15 cellular contexts compared by ENCODE assay signal in genomic region chr16:81327483-81328196, GRCh38. TPM values are rescaled to one million over a fixed set of nuclear protein-coding genes. Genes with fewer than 3 reads are reported as not detected.
DNase-seq lines count a peak whose midpoint lies in the region; ATAC-seq and TF ChIP-seq lines count a peak whose summit lies in the region.
"Had no signal": no experiment of that assay in that cellular context is flagged by ENCODE, and none has a peak within 500 bp of the region (broad histone marks: within the 10 kb centered on the region; RNA-seq: fewer than 3 reads in every experiment).

No MANE protein-coding gene starts in this region.

- H3K27ac Mint-ChIP-seq in stimulated activated effector memory CD8-positive, alpha-beta T cell treated with anti-CD3 and anti-CD28 coated beads, Interleukin-12 subunit alpha, Interleukin-12 subunit beta, amount 100 ng/mL, for 72 hours = no peak overlapping the region

- WGBS in suprapubic skin = 48% methylated on average over 8 of the region's 8 CpGs

- no peak for TF ChIP-seq POLR2A in suprapubic skin (IDR thresholded peaks at IDR 0.05)

- ATAC-seq in RWPE2 (ENCODE audit: low read depth) (peak; percentile 86), left lung (peak; percentile 71), HG03039 (IDR thresholded peaks at IDR 0.05; ENCODE audit: unreplicated experiment) (no peak)
- no peak for ATAC-seq in stimulated activated effector memory CD8-positive, alpha-beta T cell treated with anti-CD3 and anti-CD28 coated beads, Interleukin-12 subunit alpha, Interleukin-12 subunit beta, amount 100 ng/mL, for 72 hours

- no peak for TF ChIP-seq EP300 in suprapubic skin (IDR thresholded peaks at IDR 0.05)

- peaks cover 4% of the 10 kb centered on the region for H3K36me3 Mint-ChIP-seq in stimulated activated effector memory CD8-positive, alpha-beta T cell treated with anti-CD3 and anti-CD28 coated beads, Interleukin-12 subunit alpha, Interleukin-12 subunit beta, amount 100 ng/mL, for 72 hours

- H3K9me3 ChIP-seq in RWPE2 (ENCODE audit: severe bottlenecking) (no peaks in the 10 kb centered on the region), left lung (no peaks in the 10 kb centered on the region), suprapubic skin (no peaks in the 10 kb centered on the region), ascending aorta (no peaks in the 10 kb centered on the region)
- H3K9me3 ChIP-seq: HAP-1 had no signal

- H3K9me3 Mint-ChIP-seq in stimulated activated effector memory CD8-positive, alpha-beta T cell treated with anti-CD3 and anti-CD28 coated beads, Interleukin-12 subunit alpha, Interleukin-12 subunit beta, amount 100 ng/mL, for 72 hours = no peaks in the 10 kb centered on the region

- no peak for TF ChIP-seq CTCF in RWPE2 (IDR thresholded peaks at IDR 0.05; ENCODE audit: poor library complexity, severe bottlenecking)
- no peak for TF ChIP-seq CTCF in left lung (IDR thresholded peaks at IDR 0.05)
- TF ChIP-seq CTCF in suprapubic skin (IDR thresholded peaks at IDR 0.05) = no peak
- no peak for TF ChIP-seq CTCF in ascending aorta (IDR thresholded peaks at IDR 0.05)

- no peak overlapping the region for H3K4me3 ChIP-seq in RWPE2 (ENCODE audit: severe bottlenecking)
- H3K4me3 ChIP-seq in left lung = no peak overlapping the region
- H3K4me3 ChIP-seq in suprapubic skin = peak overlapping the region; percentile 4
- no peak overlapping the region for H3K4me3 ChIP-seq in ascending aorta
- H3K4me3 ChIP-seq: HAP-1, SK-N-MC had no signal

- H3K4me3 Mint-ChIP-seq in stimulated activated effector memory CD8-positive, alpha-beta T cell treated with anti-CD3 and anti-CD28 coated beads, Interleukin-12 subunit alpha, Interleukin-12 subunit beta, amount 100 ng/mL, for 72 hours = no peak overlapping the region

- no peaks in the 10 kb centered on the region for H3K27me3 ChIP-seq in RWPE2 (ENCODE audit: insufficient read depth, poor library complexity, severe bottlenecking)
- no peaks in the 10 kb centered on the region for H3K27me3 ChIP-seq in left lung
- no peaks in the 10 kb centered on the region for H3K27me3 ChIP-seq in suprapubic skin
- no peaks in the 10 kb centered on the region for H3K27me3 ChIP-seq in ascending aorta

- intact Hi-C loops in left lung (cut with DNase I) = no loop called here
- intact Hi-C loops in ascending aorta (cut with DNase I) = no loop called here

- DNase-seq in RWPE2 (ENCODE audit: low spot score) = no peak
- DNase-seq in caudate nucleus (lab: John Stamatoyannopoulos, UW) = no peak
- DNase-seq in left lung = no peak
- no peak for DNase-seq in suprapubic skin (ENCODE audit: low spot score in 2 of 2)
- no peak for DNase-seq in stimulated activated effector memory CD8-positive, alpha-beta T cell treated with anti-CD3 and anti-CD28 coated beads, Interleukin-12 subunit alpha, Interleukin-12 subunit beta, amount 100 ng/mL, for 72 hours (ENCODE audit: low spot score in 2 of 2)
- no peak for DNase-seq in ascending aorta (ENCODE audit: low spot score in 2 of 2)
- DNase-seq in activated CD4-positive, alpha-beta T cell treated with anti-CD3 and anti-CD28 coated beads, Interleukin-2, amount 50 U/mL, for 1 hour = no peak
- DNase-seq: DMS 273 treated with DMSO at 0.1 percent for 48 hours, KBM-7, NCI-H1092, NCI-H1694, NCI-H2107 had no signal

- H3K36me3 ChIP-seq in RWPE2 (ENCODE audit: low read depth) = no peaks in the 10 kb centered on the region
- H3K36me3 ChIP-seq in left lung = no peaks in the 10 kb centered on the region
- no peaks in the 10 kb centered on the region for H3K36me3 ChIP-seq in suprapubic skin
- no peaks in the 10 kb centered on the region for H3K36me3 ChIP-seq in ascending aorta
- H3K36me3 ChIP-seq: HAP-1 had no signal

- H3K4me1 ChIP-seq in RWPE2 (ENCODE audit: insufficient read depth, poor library complexity, severe bottlenecking) (peaks cover 20% of the 10 kb centered on the region), left lung (no peaks in the 10 kb centered on the region), suprapubic skin (peaks cover 42% of the 10 kb centered on the region), ascending aorta (no peaks in the 10 kb centered on the region)

- H3K27ac ChIP-seq in RWPE2 (ENCODE audit: poor library complexity, severe bottlenecking) = peak overlapping the region; percentile 63
- H3K27ac ChIP-seq in caudate nucleus (ENCODE audit: low read depth, low read length) = peak overlapping the region; percentile 50
- no peak overlapping the region for H3K27ac ChIP-seq in left lung
- H3K27ac ChIP-seq in suprapubic skin = peak overlapping the region; percentile 83
- no peak overlapping the region for H3K27ac ChIP-seq in ascending aorta
- H3K27ac ChIP-seq: SK-N-MC had no signal

- peaks cover 41% of the 10 kb centered on the region for H3K4me1 Mint-ChIP-seq in stimulated activated effector memory CD8-positive, alpha-beta T cell treated with anti-CD3 and anti-CD28 coated beads, Interleukin-12 subunit alpha, Interleukin-12 subunit beta, amount 100 ng/mL, for 72 hours

RNA-seq across cellular contexts. Expression of gene GAN, which starts 12.9 kb away (rescaled TPM):
- 1 to 10 TPM; 7.9 to 8.1 TPM for total RNA-seq in left lung
- total RNA-seq in suprapubic skin = 100 to 1,000 TPM in 3 of 4 donors, 10 to 100 TPM in 1; 74.3 to 168 (median 130) TPM
- 2.6 TPM for total RNA-seq in ascending aorta

Comparison
In these comparisons a context has a peak if more than half of its experiments do, and no peak if none do; other contexts are left out.
1. ATAC-seq: peak in RWPE2 (single experiment) and left lung (single experiment); none in stimulated activated effector memory CD8-positive, alpha-beta T cell treated with anti-CD3 and anti-CD28 coated beads, Interleukin-12 subunit alpha, Interleukin-12 subunit beta, amount 100 ng/mL, for 72 hours (single experiment) and HG03039 (single experiment).
2. H3K27ac ChIP-seq: peak in RWPE2 (single experiment), caudate nucleus (single experiment) and suprapubic skin (single experiment); none in left lung (0 of 2) and ascending aorta (0 of 2).
3. RNA of gene GAN, which starts 12.9 kb away (total RNA-seq): 74.3 to 168 TPM in suprapubic skin; 7.9 to 8.1 TPM in left lung and 2.6 TPM in ascending aorta (single experiment); every median in the first group is over 4 times any median in the second.